13 cellular contexts compared by ENCODE assay signal in genomic region chr1:46517010-46517600, GRCh38. TPM values are rescaled to one million over a fixed set of nuclear protein-coding genes. Genes with fewer than 3 reads are reported as not detected.
DNase-seq lines count a peak whose midpoint lies in the region; ATAC-seq and TF ChIP-seq lines count a peak whose summit lies in the region.
"Had no signal": no experiment of that assay in that cellular context is flagged by ENCODE, and none has a peak within 500 bp of the region (broad histone marks: within the 10 kb centered on the region; RNA-seq: fewer than 3 reads in every experiment).

No MANE protein-coding gene starts in this region.

- peak; percentile 47 for DNase-seq in Caki2 (ENCODE audit: low read depth)
- peak; percentile 89 for DNase-seq in NCI-H1436 (lab: John Stamatoyannopoulos, UW)
- DNase-seq in left lung: peak; percentile 88 to 89
- no peak for DNase-seq in GM10266 (ENCODE audit: extremely low spot score)
- no peak for DNase-seq in stimulated activated CD4-positive, alpha-beta T cell treated with anti-CD3 and anti-CD28 coated beads, Interleukin-4, amount 100 ng/mL, for 1 hour
- DNase-seq: activated gamma-delta T cell treated with Interleukin-2 at 50 U/mL for 16 hours; CD4-positive, CD25-positive, alpha-beta regulatory T cell had no signal

- peaks cover 8 to 11% of the 10 kb centered on the region in 2 donors for H3K4me1 ChIP-seq in left lung

- TF ChIP-seq CTCF in VCaP (conservative IDR thresholded peaks at IDR 0.05) (no peak), left lung (IDR thresholded peaks at IDR 0.05) (no peak), GM10266 (IDR thresholded peaks at IDR 0.05; ENCODE audit: control insufficient read depth, insufficient read depth, low read depth, missing control alignments) (no peak)

- H3K4me3 ChIP-seq in left lung: no peak overlapping the region
- H3K4me3 ChIP-seq: dorsolateral prefrontal cortex had no signal

- no peaks in the 10 kb centered on the region for H3K36me3 ChIP-seq in left lung

- ATAC-seq in left lung (peak; percentile 90), GM18861 (IDR thresholded peaks at IDR 0.05; ENCODE audit: unreplicated experiment) (no peak), GM18517 (IDR thresholded peaks at IDR 0.05; ENCODE audit: unreplicated experiment) (no peak)
- ATAC-seq: stimulated activated effector memory CD8-positive, alpha-beta T cell treated with anti-CD3 and anti-CD28 coated beads, Interleukin-12 subunit alpha, Interleukin-12 subunit beta, amount 100 ng/mL, for 72 hours had no signal

- intact Hi-C loops in left lung (cut with DNase I): no loop called here

- H3K27ac ChIP-seq in VCaP: peak overlapping the region; percentile 75
- peak overlapping the region in 1 of 2 donors; percentile 7 for H3K27ac ChIP-seq in left lung
- H3K27ac ChIP-seq: dorsolateral prefrontal cortex had no signal

- in situ Hi-C loops in Caki2 (cut with HindIII; ENCODE audit: low pct_unique_long_range_greater_than_20kb, low sequenced_read_pairs): no loop called here

- peaks cover 0 to 55% of the 10 kb centered on the region in 2 donors for H3K27me3 ChIP-seq in left lung

- H3K9me3 ChIP-seq in left lung: no peaks in the 10 kb centered on the region

RNA-seq across cellular contexts. Expression of gene DMBX1, which starts 27.5 kb away (rescaled TPM):
- total RNA-seq in Caki2 (2014; rRNA removed; shearing (Covaris generic); ENCODE audit: low replicate concordance): not detected in 2 replicates
- total RNA-seq in left lung: not detected
- total RNA-seq: CD4-positive, CD25-positive, alpha-beta regulatory T cell; dorsolateral prefrontal cortex had no signal

RNA-seq across cellular contexts. Expression of gene KNCN, which starts 34.3 kb away (rescaled TPM):
- not detected in 2 replicates for total RNA-seq in Caki2 (2014; rRNA removed; shearing (Covaris generic); ENCODE audit: low replicate concordance)
- not detected for total RNA-seq in left lung
- total RNA-seq: CD4-positive, CD25-positive, alpha-beta regulatory T cell; kidney epithelial cell had no signal

Comparison
In these comparisons a context has a peak if more than half of its experiments do, and no peak if none do; other contexts are left out.
1. DNase-seq: peak in Caki2 (single experiment), NCI-H1436 (single experiment) and left lung (2 of 2); none in GM10266 (single experiment) and stimulated activated CD4-positive, alpha-beta T cell treated with anti-CD3 and anti-CD28 coated beads, Interleukin-4, amount 100 ng/mL, for 1 hour (single experiment).